ENCODE assay signal across 25 cellular contexts in the genomic region with DNA sequence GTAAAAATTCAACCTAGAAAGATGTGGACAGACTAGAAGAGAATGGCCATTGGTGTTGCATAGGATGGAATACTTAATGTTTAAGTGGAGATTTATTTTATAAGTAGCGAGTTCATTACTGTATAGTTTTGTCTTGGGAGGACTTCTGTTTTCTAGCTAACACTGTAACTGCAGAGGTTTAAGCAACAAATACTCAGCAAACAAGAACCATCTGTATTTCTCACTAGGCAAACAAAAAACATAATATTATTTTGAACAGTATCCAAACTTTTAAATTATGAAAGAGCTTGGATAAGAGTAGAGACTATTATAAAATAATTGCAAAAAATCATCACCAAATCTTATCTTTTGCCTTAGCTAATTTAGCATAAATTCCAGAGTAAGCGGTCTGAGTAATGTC.
"Had no signal": no experiment of that assay in that cellular context is flagged by ENCODE, and none has a peak within 500 bp of the region (broad histone marks: within the 10 kb centered on the region; RNA-seq: fewer than 3 reads in every experiment).

No MANE protein-coding gene starts in this region.

- H3K4me3 ChIP-seq: cardiac muscle cell had no signal

- H3K27ac ChIP-seq: brain microvascular endothelial cell, cardiac muscle cell, VCaP had no signal

- H3K36me3 ChIP-seq: brain microvascular endothelial cell, cardiac muscle cell had no signal

- ATAC-seq: T-cell had no signal

- FAIRE-seq: RCC 7860, TTC549 had no signal

- DNase-seq: activated CD4-positive, alpha-beta T cell treated with anti-CD3 and anti-CD28 coated beads, Interleukin-2, amount 10 ng/mL, durations not matched to agents 7 days and 5 days; activated CD4-positive, CD25-positive, alpha-beta regulatory T cell; activated CD8-positive, alpha-beta memory T cell treated with anti-CD3 and anti-CD28 coated beads for 24 hours; activated gamma-delta T cell; activated T-cell treated with anti-CD3 and anti-CD28 coated beads, Interleukin-2, amount 50 U/mL, for 48 hours; cerebellar nuclear complex; KG1; NCI-H1092; NCI-H1417; NCI-H1694; NCI-H2029; NCI-H2107; NCI-H2171 treated with DMSO at 0.1 percent for 48 hours; NCI-H226; NCI-H526; NCI-H82; NK-92 treated with Interleukin-12 subunit alpha and Interleukin-12 subunit beta, amount 100 ng/mL, for 24 hours; SIG-M5; T-cell; T1000 had no signal

- H3K27me3 ChIP-seq: brain microvascular endothelial cell, cardiac muscle cell had no signal
